In genomic region chr2:61851270-61851669, GRCh38 we compare ENCODE assay signal across 1 cellular context.
TF ChIP-seq lines count a peak whose summit lies in the region.

No MANE protein-coding gene starts in this region.

TF ChIP-seq in K562, 482 proteins besides CTCF, POLR2A, EP300 and RAD21:
- peak; percentile 5 for TF ChIP-seq CTCFL (IDR thresholded peaks at IDR 0.05; ENCODE audit: borderline replicate concordance, insufficient read depth, low read depth, low read length, poor library complexity, severe bottlenecking)
- TF ChIP-seq ZBTB33 (CRISPR knock-in tag; IDR thresholded peaks at IDR 0.05), result 0 out of 2 replicates have a peak, but pooled peaks have one; percentile 12
